28 cellular contexts compared by ENCODE assay signal in the genomic region with DNA sequence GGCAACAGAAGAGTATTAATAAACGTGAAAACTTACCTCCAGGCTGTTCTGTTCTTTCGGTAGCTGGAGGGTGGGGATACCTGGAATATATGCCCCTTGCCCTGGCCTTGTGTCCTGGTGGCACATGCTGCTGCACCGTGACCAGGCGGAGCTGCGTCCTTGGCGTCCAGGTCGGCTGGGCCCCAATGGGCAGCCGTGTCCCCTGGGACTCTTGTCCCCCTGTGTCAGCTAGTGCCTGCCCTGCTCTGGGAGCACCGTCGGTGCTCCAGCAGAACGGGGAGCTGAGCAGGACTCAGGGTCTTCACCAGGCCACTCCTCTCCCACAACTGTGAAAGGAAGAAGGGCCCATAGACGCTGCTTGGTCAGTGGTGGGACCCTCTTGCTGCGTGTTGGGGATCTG. TPM values are rescaled to one million over a fixed set of nuclear protein-coding genes. Genes with fewer than 3 reads are reported as not detected.
DNase-seq lines count a peak whose midpoint lies in the region; ATAC-seq, FAIRE-seq and TF ChIP-seq lines count a peak whose summit lies in the region.
"Had no signal": no experiment of that assay in that cellular context is flagged by ENCODE, and none has a peak within 500 bp of the region (broad histone marks: within the 10 kb centered on the region; RNA-seq: fewer than 3 reads in every experiment).

No MANE protein-coding gene starts in this region.

- peak overlapping the region; percentile 78 for H3K4me3 Mint-ChIP-seq in endothelial cell (ENCODE audit: unreplicated experiment)
- no peak overlapping the region for H3K4me3 Mint-ChIP-seq in stimulated activated effector memory CD8-positive, alpha-beta T cell treated with anti-CD3 and anti-CD28 coated beads, Interleukin-12 subunit alpha, Interleukin-12 subunit beta, amount 100 ng/mL, for 72 hours
- H3K4me3 Mint-ChIP-seq: CD8-positive, alpha-beta T cell had no signal

- H3K4me3 ChIP-seq in heart left ventricle, result peak overlapping the region in 1 of 12 donors; percentile 28
- H3K4me3 ChIP-seq in osteoblast (ENCODE audit: insufficient read depth, low read length), result no peak overlapping the region
- H3K4me3 ChIP-seq: SK-N-MC had no signal

- H3K9me3 Mint-ChIP-seq in endothelial cell (ENCODE audit: unreplicated experiment), result no peaks in the 10 kb centered on the region
- no peaks in the 10 kb centered on the region for H3K9me3 Mint-ChIP-seq in stimulated activated effector memory CD8-positive, alpha-beta T cell treated with anti-CD3 and anti-CD28 coated beads, Interleukin-12 subunit alpha, Interleukin-12 subunit beta, amount 100 ng/mL, for 72 hours
- H3K9me3 Mint-ChIP-seq: CD8-positive, alpha-beta T cell had no signal

- TF ChIP-seq CTCF in heart left ventricle (IDR thresholded peaks at IDR 0.05) (no peak), endothelial cell (IDR thresholded peaks at IDR 0.05; ENCODE audit: unreplicated experiment) (no peak), osteoblast (IDR thresholded peaks at IDR 0.05; ENCODE audit: extremely low read depth, low read depth, low read length) (no peak)

- no peak overlapping the region for H2AFZ ChIP-seq in osteoblast (ENCODE audit: low read length)

- peaks cover 0 to 34% (median 11%) of the 10 kb centered on the region in 12 donors for H3K4me1 ChIP-seq in heart left ventricle
- peaks cover 4% of the 10 kb centered on the region for H3K4me1 ChIP-seq in osteoblast (ENCODE audit: insufficient read depth, low read length)

- peaks cover 15% of the 10 kb centered on the region for H3K27me3 Mint-ChIP-seq in endothelial cell (ENCODE audit: unreplicated experiment)

- H3K79me2 ChIP-seq in osteoblast (ENCODE audit: insufficient read depth, low read length), result no peaks in the 10 kb centered on the region

- ATAC-seq in heart left ventricle (no peak), Right ventricle myocardium inferior (no peak), GM19397 (IDR thresholded peaks at IDR 0.05; ENCODE audit: unreplicated experiment) (no peak)
- no peak for ATAC-seq in stimulated activated effector memory CD8-positive, alpha-beta T cell treated with anti-CD3 and anti-CD28 coated beads, Interleukin-12 subunit alpha, Interleukin-12 subunit beta, amount 100 ng/mL, for 72 hours
- ATAC-seq: CD8-positive, alpha-beta T cell had no signal

- H3K27me3 ChIP-seq in heart left ventricle (no peaks in the 10 kb centered on the region), osteoblast (ENCODE audit: insufficient read depth, low read length) (no peaks in the 10 kb centered on the region)

- WGBS in heart left ventricle, 4 donors, result 88 to 96% (median 94%) methylated on average over 8 to 13 of the region's 13 CpGs

- DNase-seq in heart left ventricle, result peak in 2 of 5 donors; percentile 25 to 61
- no peak for DNase-seq in Right ventricle myocardium inferior (ENCODE audit: missing footprints)
- no peak for DNase-seq in endothelial cell (ENCODE audit: low spot score)
- DNase-seq in osteoblast (ENCODE audit: insufficient read length, low spot score, missing footprints), result peak; percentile 82
- DNase-seq in stimulated activated effector memory CD8-positive, alpha-beta T cell treated with anti-CD3 and anti-CD28 coated beads, Interleukin-12 subunit alpha, Interleukin-12 subunit beta, amount 100 ng/mL, for 72 hours (ENCODE audit: low spot score in 2 of 2), result no peak
- no peak for DNase-seq in urothelium cell line (ENCODE audit: low spot score)
- DNase-seq: AML-193; Calu3; CD8-positive, alpha-beta T cell; DMS153; GOT3; HCEC 1CT; Kasumi-1; NCI-H1694; NCI-H2081; NCI-H2171; NCI-H526; OCI-M1; SHP77 had no signal

- TF ChIP-seq POLR2A in heart left ventricle (IDR thresholded peaks at IDR 0.05), result no peak

- H3K9me3 ChIP-seq in heart left ventricle, result no peaks in the 10 kb centered on the region
- H3K9me3 ChIP-seq in osteoblast (ENCODE audit: low read depth, low read length), result no peaks in the 10 kb centered on the region

- H3K27ac ChIP-seq in heart left ventricle, result peak overlapping the region; percentile 69 to 95 (median 88)
- H3K27ac ChIP-seq in osteoblast (ENCODE audit: low read depth, low read length), result no peak overlapping the region
- H3K27ac ChIP-seq: SK-N-MC had no signal

- peaks cover 0 to 52% (median 30%) of the 10 kb centered on the region in 9 donors for H3K36me3 ChIP-seq in heart left ventricle
- H3K36me3 ChIP-seq in osteoblast (ENCODE audit: insufficient read depth, low read length), result peaks cover 11% of the 10 kb centered on the region

- H4K20me1 ChIP-seq in osteoblast (ENCODE audit: insufficient read depth, low read length), result no peaks in the 10 kb centered on the region

- no peak overlapping the region for H3K27ac Mint-ChIP-seq in endothelial cell (ENCODE audit: unreplicated experiment)
- H3K27ac Mint-ChIP-seq in stimulated activated effector memory CD8-positive, alpha-beta T cell treated with anti-CD3 and anti-CD28 coated beads, Interleukin-12 subunit alpha, Interleukin-12 subunit beta, amount 100 ng/mL, for 72 hours, result peak overlapping the region; percentile 21
- H3K27ac Mint-ChIP-seq: CD8-positive, alpha-beta T cell had no signal

- H3K36me3 Mint-ChIP-seq in endothelial cell (ENCODE audit: low read depth, unreplicated experiment), result peaks cover 17% of the 10 kb centered on the region
- H3K36me3 Mint-ChIP-seq in stimulated activated effector memory CD8-positive, alpha-beta T cell treated with anti-CD3 and anti-CD28 coated beads, Interleukin-12 subunit alpha, Interleukin-12 subunit beta, amount 100 ng/mL, for 72 hours, result peaks cover 31% of the 10 kb centered on the region

- H3K4me1 Mint-ChIP-seq in endothelial cell (ENCODE audit: unreplicated experiment), result peaks cover under 1% of the 10 kb centered on the region
- H3K4me1 Mint-ChIP-seq in stimulated activated effector memory CD8-positive, alpha-beta T cell treated with anti-CD3 and anti-CD28 coated beads, Interleukin-12 subunit alpha, Interleukin-12 subunit beta, amount 100 ng/mL, for 72 hours, result peaks cover 7% of the 10 kb centered on the region

- FAIRE-seq in urothelium cell line (lab: Jason Lieb, UNC), result no peak
- FAIRE-seq: G401.6, GM12892, RCC 7860 had no signal

- intact Hi-C loops in heart left ventricle (cut with DNase I) (no loop called here), Right ventricle myocardium inferior (cut with DNase I) (no loop called here)

- H3K4me2 ChIP-seq in osteoblast (ENCODE audit: insufficient read depth, low read length), result no peak overlapping the region

RNA-seq across cellular contexts. Expression of gene ZNF213, which starts 7.9 kb away (rescaled TPM):
- total RNA-seq in heart left ventricle (10 to 100 TPM in 2 of 9 donors, 1 to 10 TPM in 7; 6.7 to 14.3 (median 8.2) TPM), Right ventricle myocardium inferior (6.2 TPM), endothelial cell (ENCODE audit: unreplicated experiment) (10.1 TPM), osteoblast (8.0 and 9.4 TPM in 2 replicates)
- polyA plus RNA-seq in heart left ventricle, result 10 to 100 TPM in 1 of 2 donors, 1 to 10 TPM in 1; 8.7 to 14.2 TPM

RNA-seq across cellular contexts. Expression of gene ZNF205, which starts 30.4 kb away (rescaled TPM):
- total RNA-seq in heart left ventricle, result 10 to 100 TPM in 2 of 9 donors, 1 to 10 TPM in 7; 7.4 to 19.8 (median 8.1) TPM
- polyA plus RNA-seq in heart left ventricle, result 10 to 100 TPM; 13.9 to 17.0 TPM
- 7.4 TPM for total RNA-seq in Right ventricle myocardium inferior
- 22.8 TPM for total RNA-seq in endothelial cell (ENCODE audit: unreplicated experiment)
- 17.4 and 17.7 TPM in 2 replicates for total RNA-seq in osteoblast
- total RNA-seq: CD8-positive, alpha-beta T cell had no signal

RNA-seq across cellular contexts. Expression of gene ZSCAN10, which starts 43.7 kb away (rescaled TPM):
- total RNA-seq in heart left ventricle, result not detected
- not detected for polyA plus RNA-seq in heart left ventricle
- total RNA-seq in Right ventricle myocardium inferior, result not detected
- total RNA-seq in endothelial cell (ENCODE audit: unreplicated experiment), result 50.7 TPM
- not detected in 2 replicates for total RNA-seq in osteoblast
- total RNA-seq: A172, Calu3, Daoy had no signal
- polyA plus RNA-seq: AG04450 had no signal

RNA-seq across cellular contexts. Expression of gene OR1F1, which starts 45.2 kb away (rescaled TPM):
- total RNA-seq in heart left ventricle (not detected), Right ventricle myocardium inferior (not detected), endothelial cell (ENCODE audit: unreplicated experiment) (not detected), osteoblast (0.36 TPM in 1 of 2 replicates, not detected in the other)
- not detected for polyA plus RNA-seq in heart left ventricle
- total RNA-seq: A172; CD8-positive, alpha-beta T cell; Daoy; MCF 10A had no signal

Comparison
In these comparisons a context has a peak if more than half of its experiments do, and no peak if none do; other contexts are left out.
1. RNA of gene ZSCAN10, which starts 43.7 kb away (total RNA-seq): 50.7 TPM in endothelial cell (single experiment); not detected in heart left ventricle, not detected in Right ventricle myocardium inferior (single experiment) and not detected in osteoblast; every median in the first group is over 10 times any median in the second.